ENCODE assay signal across 10 cellular contexts in genomic region chr18:45837283-45838070, GRCh38.
DNase-seq lines count a peak whose midpoint lies in the region; ATAC-seq and TF ChIP-seq lines count a peak whose summit lies in the region.
"Had no signal": no experiment of that assay in that cellular context is flagged by ENCODE, and none has a peak within 500 bp of the region (broad histone marks: within the 10 kb centered on the region; RNA-seq: fewer than 3 reads in every experiment).

No MANE protein-coding gene starts in this region.

- DNase-seq in NCI-H510A treated with DMSO at 0.1 percent for 48 hours (lab: John Stamatoyannopoulos, UW) (peak; percentile 8), astrocyte of the spinal cord (ENCODE audit: low read depth, low spot score) (peak; percentile 37), iris pigment epithelial cell (ENCODE audit: low read depth) (peak; percentile 65), NK-92 (lab: John Stamatoyannopoulos, UW; ENCODE audit: unreplicated experiment) (no peak), NCI-H187 treated with DMSO at 0.1 percent for 48 hours (lab: John Stamatoyannopoulos, UW) (no peak)
- DNase-seq in stimulated activated CD8-positive, alpha-beta memory T cell treated with anti-CD3 and anti-CD28 coated beads, Interleukin-15, amount 100 ng/mL, for 48 hours (ENCODE audit: low read depth in 2 of 2): peak; percentile 37

- in situ Hi-C loops in astrocyte of the spinal cord (cut with HindIII; ENCODE audit: low sequenced_read_pairs): no loop called here

- TF ChIP-seq POLR2A in GM18505 (IDR thresholded peaks at IDR 0.05; ENCODE audit: borderline replicate concordance, extremely low read depth, insufficient read depth, insufficient read length): no peak

- peak; percentile 53 for ATAC-seq in GM18519 (IDR thresholded peaks at IDR 0.05; ENCODE audit: low FRiP score, unreplicated experiment)
- no peak for ATAC-seq in GM18505 (IDR thresholded peaks at IDR 0.05; ENCODE audit: unreplicated experiment)

- TF ChIP-seq CTCF in astrocyte of the spinal cord (IDR thresholded peaks at IDR 0.05; ENCODE audit: low read depth, low read length): peak; percentile 12

- H3K4me3 ChIP-seq in astrocyte of the spinal cord (ENCODE audit: low read depth, low read length): no peak overlapping the region
- H3K4me3 ChIP-seq: ovary, PC-9 had no signal

Comparison
In these comparisons a context has a peak if more than half of its experiments do, and no peak if none do; other contexts are left out.
1. DNase-seq: peak in NCI-H510A treated with DMSO at 0.1 percent for 48 hours (single experiment), astrocyte of the spinal cord (single experiment), iris pigment epithelial cell (single experiment) and stimulated activated CD8-positive, alpha-beta memory T cell treated with anti-CD3 and anti-CD28 coated beads, Interleukin-15, amount 100 ng/mL, for 48 hours (2 of 2); none in NK-92 (single experiment) and NCI-H187 treated with DMSO at 0.1 percent for 48 hours (single experiment).